ENCODE assay signal across 16 cellular contexts in the genomic region with DNA sequence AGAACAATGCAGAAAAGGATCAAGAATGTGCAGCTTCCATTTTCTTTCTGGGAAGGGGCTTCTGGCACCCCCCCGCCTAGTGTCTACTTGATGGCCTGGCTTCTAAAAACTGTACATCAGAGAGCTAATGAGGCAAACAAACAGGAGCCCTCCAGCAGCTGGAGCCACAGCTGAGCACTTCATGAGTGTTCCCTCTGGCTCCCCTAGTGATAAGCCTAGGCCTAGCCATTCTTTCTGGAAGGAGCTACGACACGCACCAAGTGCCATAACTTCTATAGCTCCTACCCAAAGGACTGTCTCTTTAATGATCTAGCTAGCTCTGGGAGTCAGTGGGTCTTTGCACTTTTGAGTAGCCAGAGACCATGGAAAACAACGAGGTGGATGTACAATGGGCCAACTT.
DNase-seq lines count a peak whose midpoint lies in the region; ATAC-seq and TF ChIP-seq lines count a peak whose summit lies in the region.
"Had no signal": no experiment of that assay in that cellular context is flagged by ENCODE, and none has a peak within 500 bp of the region (broad histone marks: within the 10 kb centered on the region; RNA-seq: fewer than 3 reads in every experiment).

No MANE protein-coding gene starts in this region.

- H3K9me3 ChIP-seq in lower lobe of right lung: peaks cover 8% of the 10 kb centered on the region
- H3K9me3 ChIP-seq: Caco-2, HAP-1 had no signal

- peak; percentile 9 for DNase-seq in DMS 273 (lab: John Stamatoyannopoulos, UW; ENCODE audit: unreplicated experiment)
- no peak for DNase-seq in DMS 273 treated with DMSO at 0.1 percent for 48 hours (lab: John Stamatoyannopoulos, UW)
- peak; percentile 23 for DNase-seq in H7
- peak; percentile 15 for DNase-seq in SK-MEL-5 (ENCODE audit: low read depth, low spot score)
- peak; percentile 25 for DNase-seq in iPS-NIHi7 (ENCODE audit: extremely low spot score)
- no peak for DNase-seq in lower lobe of right lung
- no peak for DNase-seq in G401 (ENCODE audit: low spot score)
- no peak for DNase-seq in NAMALWA (ENCODE audit: low spot score)
- DNase-seq: 8988T, Caco-2, DND-41, NCI-H1436 treated with DMSO at 0.1 percent for 48 hours, NCI-H2081, NCI-H69 had no signal

- in situ Hi-C loops in SK-MEL-5 (cut with HindIII; ENCODE audit: low pct_unique_long_range_greater_than_20kb, low sequenced_read_pairs): no loop called here
- in situ Hi-C loops in G401 (cut with HindIII; ENCODE audit: low sequenced_read_pairs): no loop called here

- intact Hi-C loops in lower lobe of right lung (cut with DNase I): no loop called here

- H3K36me3 ChIP-seq in H7 (replicated peaks; ENCODE audit: control insufficient read depth, insufficient read depth, low read length) (no peaks in the 10 kb centered on the region), lower lobe of right lung (no peaks in the 10 kb centered on the region)
- H3K36me3 ChIP-seq: HAP-1 had no signal

- no peaks in the 10 kb centered on the region for H3K4me1 ChIP-seq in lower lobe of right lung
- H3K4me1 ChIP-seq: Caco-2, HAP-1 had no signal

- H3K27me3 ChIP-seq in H7 (ENCODE audit: control insufficient read depth, insufficient read depth, low read length): no peaks in the 10 kb centered on the region
- H3K27me3 ChIP-seq in lower lobe of right lung (ENCODE audit: low read depth): no peaks in the 10 kb centered on the region

- ATAC-seq in lower lobe of right lung: no peak
- ATAC-seq: K562 had no signal

- no peak overlapping the region for H3K27ac ChIP-seq in lower lobe of right lung

- no peak for TF ChIP-seq CTCF in lower lobe of right lung (IDR thresholded peaks at IDR 0.05)

- H3K4me3 ChIP-seq in H7 (ENCODE audit: insufficient read depth, low read depth, low read length): no peak overlapping the region
- no peak overlapping the region for H3K4me3 ChIP-seq in lower lobe of right lung
- H3K4me3 ChIP-seq: HAP-1, K562 had no signal

Comparison
In these comparisons a context has a peak if more than half of its experiments do, and no peak if none do; other contexts are left out.
1. DNase-seq: peak in DMS 273 (single experiment), H7 (single experiment), SK-MEL-5 (single experiment) and iPS-NIHi7 (single experiment); none in DMS 273 treated with DMSO at 0.1 percent for 48 hours (single experiment), lower lobe of right lung (single experiment), G401 (single experiment) and NAMALWA (single experiment).